29 cellular contexts compared by ENCODE assay signal in the genomic region with DNA sequence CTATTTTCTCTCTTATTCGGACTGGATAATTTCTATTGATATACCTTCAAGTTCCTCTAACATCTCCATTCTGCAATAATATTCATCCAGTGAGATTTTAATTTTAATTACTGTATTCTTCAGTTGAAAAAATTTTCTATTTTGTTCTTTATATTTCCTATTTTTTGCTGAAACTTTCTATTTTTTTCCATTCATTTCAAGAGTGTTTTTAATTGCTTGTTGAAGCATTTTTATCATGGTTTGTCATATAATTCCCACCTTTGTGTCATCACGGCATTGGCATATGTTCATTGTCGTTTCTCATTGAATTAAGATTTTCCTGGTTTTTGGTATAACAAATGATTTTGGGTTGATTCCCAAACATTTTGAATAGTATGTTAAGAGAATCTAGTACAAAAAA.
DNase-seq lines count a peak whose midpoint lies in the region; TF ChIP-seq lines count a peak whose summit lies in the region.
"Had no signal": no experiment of that assay in that cellular context is flagged by ENCODE, and none has a peak within 500 bp of the region (broad histone marks: within the 10 kb centered on the region; RNA-seq: fewer than 3 reads in every experiment).

No MANE protein-coding gene starts in this region.

- H3K4me1 ChIP-seq in HEK293 (ENCODE audit: control insufficient read depth, insufficient read depth, low read length) = peaks cover 9% of the 10 kb centered on the region
- H3K4me1 ChIP-seq: A549; BE2C; BLaER1; BLaER1 treated with 17β-estradiol and CSF1 and Interleukin-3, amounts not matched to agents 10 nM and 100 nM; Caco-2 had no signal

- CTCF ChIA-PET in HEK293 (lab: Yijun Ruan, JAX) = interaction anchor here (0.6 to 0.7 kb wide), 3 partner anchors 30 to 526 kb away, joined by 3 to 4 read pairs (median 3); no protein-coding TSS in a partner anchor

- no peaks in the 10 kb centered on the region for H3K36me3 ChIP-seq in HEK293 (ENCODE audit: control insufficient read depth in 2 of 2, insufficient read depth in 1 of 2, low read length in 2 of 2)
- H3K36me3 ChIP-seq: BE2C; BLaER1; BLaER1 treated with 17β-estradiol and CSF1 and Interleukin-3, amounts not matched to agents 10 nM and 100 nM had no signal

- H3K36me3 Mint-ChIP-seq in T-helper 2 cell treated with Interferon-gamma antibody and Interleukin-4, amounts not matched to agents 5 μg/mL and 100 μg/mL, for 36 hours (ENCODE audit: low read depth) = no peaks in the 10 kb centered on the region
- H3K36me3 Mint-ChIP-seq: CD14-positive monocyte; CD4-positive, alpha-beta memory T cell; CD4-positive, CD25-positive, alpha-beta regulatory T cell; CD8-positive, alpha-beta memory T cell; CD8-positive, alpha-beta T cell had no signal

- POLR2A ChIA-PET in HEK293 (lab: Yijun Ruan, JAX) = no interaction called here

- peaks cover 2% of the 10 kb centered on the region for H3K9me3 ChIP-seq in HEK293 (ENCODE audit: control insufficient read depth, insufficient read depth, low read depth, low read length)
- H3K9me3 ChIP-seq: A549, BE2C, Caco-2 had no signal

- no peak for TF ChIP-seq CTCF in HEK293 (tag by site-specific recombination; IDR thresholded peaks at IDR 0.05)

- no peak overlapping the region for H3K4me3 ChIP-seq in HEK293 (ENCODE audit: low read depth, low read length)
- H3K4me3 ChIP-seq: A549; BLaER1; BLaER1 treated with 17β-estradiol and CSF1 and Interleukin-3, amounts not matched to agents 10 nM and 100 nM had no signal

- H3K4me1 Mint-ChIP-seq in T-helper 2 cell treated with Interferon-gamma antibody and Interleukin-4, amounts not matched to agents 5 μg/mL and 100 μg/mL, for 36 hours (ENCODE audit: low read depth) = no peaks in the 10 kb centered on the region
- H3K4me1 Mint-ChIP-seq: B cell; CD14-positive monocyte; CD4-positive, alpha-beta memory T cell; CD4-positive, CD25-positive, alpha-beta regulatory T cell; CD8-positive, alpha-beta memory T cell had no signal

- no peak for DNase-seq in T-helper 2 cell treated with Interferon-gamma antibody and Interleukin-4, amounts not matched to agents 5 μg/mL and 100 μg/mL, for 36 hours (ENCODE audit: low spot score)
- DNase-seq: 8988T; ACHN; AML-193; BE2C; C1 segment of cervical spinal cord; Caco-2; Calu3; CD4-positive, alpha-beta memory T cell; CD4-positive, alpha-beta T cell; CD4-positive, CD25-positive, alpha-beta regulatory T cell; CD8-positive, alpha-beta memory T cell; CD8-positive, alpha-beta T cell; COR-L47; DMS 273 treated with DMSO at 0.1 percent for 48 hours; DMS153; DMS53; DMS79; DMS79 treated with DMSO at 0.1 percent for 48 hours; DND-41; EL had no signal

- no peak overlapping the region for H3K4me3 Mint-ChIP-seq in T-helper 2 cell treated with Interferon-gamma antibody and Interleukin-4, amounts not matched to agents 5 μg/mL and 100 μg/mL, for 36 hours
- H3K4me3 Mint-ChIP-seq: B cell; CD14-positive monocyte; CD4-positive, alpha-beta memory T cell; CD4-positive, alpha-beta T cell; CD4-positive, CD25-positive, alpha-beta regulatory T cell; CD8-positive, alpha-beta memory T cell; CD8-positive, alpha-beta T cell had no signal

- no peak overlapping the region for H3K27ac ChIP-seq in HEK293 (ENCODE audit: extremely low read depth, low read depth, low read length)
- H3K27ac ChIP-seq: 22Rv1; A549; BLaER1; BLaER1 treated with 17β-estradiol and CSF1 and Interleukin-3, amounts not matched to agents 10 nM and 100 nM; C4-2B had no signal

- no peaks in the 10 kb centered on the region for H3K9me3 Mint-ChIP-seq in T-helper 2 cell treated with Interferon-gamma antibody and Interleukin-4, amounts not matched to agents 5 μg/mL and 100 μg/mL, for 36 hours

- H3K27me3 Mint-ChIP-seq in T-helper 2 cell treated with Interferon-gamma antibody and Interleukin-4, amounts not matched to agents 5 μg/mL and 100 μg/mL, for 36 hours (ENCODE audit: low read depth) = peaks cover 3% of the 10 kb centered on the region
- H3K27me3 Mint-ChIP-seq: CD4-positive, CD25-positive, alpha-beta regulatory T cell had no signal

- no peak overlapping the region for H3K27ac Mint-ChIP-seq in T-helper 2 cell treated with Interferon-gamma antibody and Interleukin-4, amounts not matched to agents 5 μg/mL and 100 μg/mL, for 36 hours
- H3K27ac Mint-ChIP-seq: B cell; CD14-positive monocyte; CD4-positive, alpha-beta memory T cell; CD4-positive, alpha-beta T cell; CD4-positive, CD25-positive, alpha-beta regulatory T cell; CD8-positive, alpha-beta memory T cell; CD8-positive, alpha-beta T cell had no signal

TF ChIP-seq in HEK293, 187 proteins besides CTCF, POLR2A, EP300 and RAD21:
- TF ChIP-seq ZNF274 (IDR thresholded peaks at IDR 0.05; ENCODE audit: low read length) (no peak), ZNF274 (tag by site-specific recombination; IDR thresholded peaks at IDR 0.05; ENCODE audit: borderline replicate concordance) (no peak), ZNF184 (tag by site-specific recombination; IDR thresholded peaks at IDR 0.05) (peak; percentile 95), SETDB1 (IDR thresholded peaks at IDR 0.05; ENCODE audit: insufficient read length, low read length) (peak; percentile 86), ZNF624 (tag by site-specific recombination; IDR thresholded peaks at IDR 0.05) (no peak), ZNF548 (tag by site-specific recombination; IDR thresholded peaks at IDR 0.05) (no peak), ZNF707 (tag by site-specific recombination; IDR thresholded peaks at IDR 0.05) (no peak)
